Comparison of ENCODE assay signal across 1 cellular context in the genomic region with DNA sequence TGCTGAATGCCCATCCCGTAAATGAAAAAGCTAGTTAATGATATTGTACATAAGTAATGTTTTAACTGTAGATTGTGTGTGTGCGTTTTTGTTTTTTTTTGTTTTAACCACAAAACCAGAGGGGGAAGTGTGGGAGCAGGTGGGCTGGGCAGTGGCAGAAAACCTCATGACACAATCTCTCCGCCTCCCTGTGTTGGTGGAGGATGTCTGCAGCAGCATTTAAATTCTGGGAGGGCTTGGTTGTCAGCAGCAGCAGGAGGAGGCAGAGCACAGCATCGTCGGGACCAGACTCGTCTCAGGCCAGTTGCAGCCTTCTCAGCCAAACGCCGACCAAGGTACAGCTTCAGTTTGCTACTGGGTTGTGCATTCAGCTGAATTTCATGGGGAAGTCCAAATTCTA.
TF ChIP-seq lines count a peak whose summit lies in the region.

A gene (plus strand): TSS at position 249 of the 400 bp plus-strand sequence. CDS start 1,182 bp downstream, outside the sequence.

TF ChIP-seq in HepG2, 621 proteins besides CTCF, POLR2A, EP300 and RAD21 (continued from another document):
- no peak for TF ChIP-seq KDM5B (CRISPR knock-in tag; IDR thresholded peaks at IDR 0.05; ENCODE audit: borderline replicate concordance)
- TF ChIP-seq, protein P1, sequence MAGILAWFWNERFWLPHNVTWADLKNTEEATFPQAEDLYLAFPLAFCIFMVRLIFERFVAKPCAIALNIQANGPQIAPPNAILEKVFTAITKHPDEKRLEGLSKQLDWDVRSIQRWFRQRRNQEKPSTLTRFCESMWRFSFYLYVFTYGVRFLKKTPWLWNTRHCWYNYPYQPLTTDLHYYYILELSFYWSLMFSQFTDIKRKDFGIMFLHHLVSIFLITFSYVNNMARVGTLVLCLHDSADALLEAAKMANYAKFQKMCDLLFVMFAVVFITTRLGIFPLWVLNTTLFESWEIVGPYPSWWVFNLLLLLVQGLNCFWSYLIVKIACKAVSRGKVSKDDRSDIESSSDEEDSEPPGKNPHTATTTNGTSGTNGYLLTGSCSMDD (CRISPR knock-in tag; IDR thresholded peaks at IDR 0.05): no peak
- TF ChIP-seq, protein P2, sequence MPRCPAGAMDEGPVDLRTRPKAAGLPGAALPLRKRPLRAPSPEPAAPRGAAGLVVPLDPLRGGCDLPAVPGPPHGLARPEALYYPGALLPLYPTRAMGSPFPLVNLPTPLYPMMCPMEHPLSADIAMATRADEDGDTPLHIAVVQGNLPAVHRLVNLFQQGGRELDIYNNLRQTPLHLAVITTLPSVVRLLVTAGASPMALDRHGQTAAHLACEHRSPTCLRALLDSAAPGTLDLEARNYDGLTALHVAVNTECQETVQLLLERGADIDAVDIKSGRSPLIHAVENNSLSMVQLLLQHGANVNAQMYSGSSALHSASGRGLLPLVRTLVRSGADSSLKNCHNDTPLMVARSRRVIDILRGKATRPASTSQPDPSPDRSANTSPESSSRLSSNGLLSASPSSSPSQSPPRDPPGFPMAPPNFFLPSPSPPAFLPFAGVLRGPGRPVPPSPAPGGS (CRISPR knock-in tag; IDR thresholded peaks at IDR 0.05): no peak
- TF ChIP-seq TARDBP (CRISPR knock-in tag; IDR thresholded peaks at IDR 0.05): no peak
- TF ChIP-seq, protein P3, sequence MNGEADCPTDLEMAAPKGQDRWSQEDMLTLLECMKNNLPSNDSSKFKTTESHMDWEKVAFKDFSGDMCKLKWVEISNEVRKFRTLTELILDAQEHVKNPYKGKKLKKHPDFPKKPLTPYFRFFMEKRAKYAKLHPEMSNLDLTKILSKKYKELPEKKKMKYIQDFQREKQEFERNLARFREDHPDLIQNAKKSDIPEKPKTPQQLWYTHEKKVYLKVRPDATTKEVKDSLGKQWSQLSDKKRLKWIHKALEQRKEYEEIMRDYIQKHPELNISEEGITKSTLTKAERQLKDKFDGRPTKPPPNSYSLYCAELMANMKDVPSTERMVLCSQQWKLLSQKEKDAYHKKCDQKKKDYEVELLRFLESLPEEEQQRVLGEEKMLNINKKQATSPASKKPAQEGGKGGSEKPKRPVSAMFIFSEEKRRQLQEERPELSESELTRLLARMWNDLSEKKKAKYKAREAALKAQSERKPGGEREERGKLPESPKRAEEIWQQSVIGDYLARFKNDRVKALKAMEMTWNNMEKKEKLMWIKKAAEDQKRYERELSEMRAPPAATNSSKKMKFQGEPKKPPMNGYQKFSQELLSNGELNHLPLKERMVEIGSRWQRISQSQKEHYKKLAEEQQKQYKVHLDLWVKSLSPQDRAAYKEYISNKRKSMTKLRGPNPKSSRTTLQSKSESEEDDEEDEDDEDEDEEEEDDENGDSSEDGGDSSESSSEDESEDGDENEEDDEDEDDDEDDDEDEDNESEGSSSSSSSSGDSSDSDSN (CRISPR knock-in tag; IDR thresholded peaks at IDR 0.05): 0 out of 2 replicates have a peak, but pooled peaks have one; percentile 35
- no peak for TF ChIP-seq PRMT3 (CRISPR knock-in tag; IDR thresholded peaks at IDR 0.05; ENCODE audit: borderline replicate concordance, low read depth)
- no peak for TF ChIP-seq IKZF4 (CRISPR knock-in tag; IDR thresholded peaks at IDR 0.05; ENCODE audit: borderline replicate concordance, low read depth, not compliant biosample characterization)
- no peak for TF ChIP-seq JARID2 (CRISPR knock-in tag; IDR thresholded peaks at IDR 0.05; ENCODE audit: insufficient replicate concordance)
- TF ChIP-seq NKX3-1 (CRISPR knock-in tag; IDR thresholded peaks at IDR 0.05): no peak
- TF ChIP-seq ZNF589 (CRISPR knock-in tag; conservative IDR thresholded peaks at IDR 0.05): no peak
- TF ChIP-seq ZNF552 (CRISPR knock-in tag; IDR thresholded peaks at IDR 0.05; ENCODE audit: borderline replicate concordance): no peak
- TF ChIP-seq, protein P4, sequence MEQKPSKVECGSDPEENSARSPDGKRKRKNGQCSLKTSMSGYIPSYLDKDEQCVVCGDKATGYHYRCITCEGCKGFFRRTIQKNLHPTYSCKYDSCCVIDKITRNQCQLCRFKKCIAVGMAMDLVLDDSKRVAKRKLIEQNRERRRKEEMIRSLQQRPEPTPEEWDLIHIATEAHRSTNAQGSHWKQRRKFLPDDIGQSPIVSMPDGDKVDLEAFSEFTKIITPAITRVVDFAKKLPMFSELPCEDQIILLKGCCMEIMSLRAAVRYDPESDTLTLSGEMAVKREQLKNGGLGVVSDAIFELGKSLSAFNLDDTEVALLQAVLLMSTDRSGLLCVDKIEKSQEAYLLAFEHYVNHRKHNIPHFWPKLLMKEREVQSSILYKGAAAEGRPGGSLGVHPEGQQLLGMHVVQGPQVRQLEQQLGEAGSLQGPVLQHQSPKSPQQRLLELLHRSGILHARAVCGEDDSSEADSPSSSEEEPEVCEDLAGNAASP (CRISPR knock-in tag; IDR thresholded peaks at IDR 0.05; ENCODE audit: borderline replicate concordance): no peak
- TF ChIP-seq SUZ12 (IDR thresholded peaks at IDR 0.05; ENCODE audit: low read depth, low read length): no peak
- no peak for TF ChIP-seq NONO (IDR thresholded peaks at IDR 0.05)
- TF ChIP-seq NONO (CRISPR knock-in tag; conservative IDR thresholded peaks at IDR 0.05): no peak
- no peak for TF ChIP-seq MYNN (CRISPR knock-in tag; IDR thresholded peaks at IDR 0.05; ENCODE audit: low read depth)
- no peak for TF ChIP-seq ZNF234 (CRISPR knock-in tag; conservative IDR thresholded peaks at IDR 0.05)
- no peak for TF ChIP-seq ZBTB21 (CRISPR knock-in tag; IDR thresholded peaks at IDR 0.05)
- TF ChIP-seq ZFP36L1 (CRISPR knock-in tag; IDR thresholded peaks at IDR 0.05): no peak
- no peak for TF ChIP-seq FOXJ3 (CRISPR knock-in tag; IDR thresholded peaks at IDR 0.05; ENCODE audit: borderline replicate concordance)
- no peak for TF ChIP-seq ZNF567 (CRISPR knock-in tag; IDR thresholded peaks at IDR 0.05; ENCODE audit: borderline replicate concordance)
- TF ChIP-seq, protein P5, sequence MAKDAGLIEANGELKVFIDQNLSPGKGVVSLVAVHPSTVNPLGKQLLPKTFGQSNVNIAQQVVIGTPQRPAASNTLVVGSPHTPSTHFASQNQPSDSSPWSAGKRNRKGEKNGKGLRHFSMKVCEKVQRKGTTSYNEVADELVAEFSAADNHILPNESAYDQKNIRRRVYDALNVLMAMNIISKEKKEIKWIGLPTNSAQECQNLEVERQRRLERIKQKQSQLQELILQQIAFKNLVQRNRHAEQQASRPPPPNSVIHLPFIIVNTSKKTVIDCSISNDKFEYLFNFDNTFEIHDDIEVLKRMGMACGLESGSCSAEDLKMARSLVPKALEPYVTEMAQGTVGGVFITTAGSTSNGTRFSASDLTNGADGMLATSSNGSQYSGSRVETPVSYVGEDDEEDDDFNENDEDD (CRISPR knock-in tag; IDR thresholded peaks at IDR 0.05; ENCODE audit: borderline replicate concordance): 0 out of 2 replicates have a peak, but pooled peaks have one; percentile 24
- TF ChIP-seq ZNF776 (CRISPR knock-in tag; IDR thresholded peaks at IDR 0.05): no peak
- no peak for TF ChIP-seq GATA4 (IDR thresholded peaks at IDR 0.05; ENCODE audit: borderline replicate concordance, low read depth)
- no peak for TF ChIP-seq ERF (CRISPR knock-in tag; IDR thresholded peaks at IDR 0.05)
- no peak for TF ChIP-seq MXI1 (IDR thresholded peaks at IDR 0.05; ENCODE audit: borderline replicate concordance, low read depth, low read length)
- TF ChIP-seq SMAD3 (CRISPR knock-in tag; IDR thresholded peaks at IDR 0.05): no peak
- TF ChIP-seq ZNF337 (CRISPR knock-in tag; IDR thresholded peaks at IDR 0.05; ENCODE audit: borderline replicate concordance, low read depth): no peak
- TF ChIP-seq, protein P6, sequence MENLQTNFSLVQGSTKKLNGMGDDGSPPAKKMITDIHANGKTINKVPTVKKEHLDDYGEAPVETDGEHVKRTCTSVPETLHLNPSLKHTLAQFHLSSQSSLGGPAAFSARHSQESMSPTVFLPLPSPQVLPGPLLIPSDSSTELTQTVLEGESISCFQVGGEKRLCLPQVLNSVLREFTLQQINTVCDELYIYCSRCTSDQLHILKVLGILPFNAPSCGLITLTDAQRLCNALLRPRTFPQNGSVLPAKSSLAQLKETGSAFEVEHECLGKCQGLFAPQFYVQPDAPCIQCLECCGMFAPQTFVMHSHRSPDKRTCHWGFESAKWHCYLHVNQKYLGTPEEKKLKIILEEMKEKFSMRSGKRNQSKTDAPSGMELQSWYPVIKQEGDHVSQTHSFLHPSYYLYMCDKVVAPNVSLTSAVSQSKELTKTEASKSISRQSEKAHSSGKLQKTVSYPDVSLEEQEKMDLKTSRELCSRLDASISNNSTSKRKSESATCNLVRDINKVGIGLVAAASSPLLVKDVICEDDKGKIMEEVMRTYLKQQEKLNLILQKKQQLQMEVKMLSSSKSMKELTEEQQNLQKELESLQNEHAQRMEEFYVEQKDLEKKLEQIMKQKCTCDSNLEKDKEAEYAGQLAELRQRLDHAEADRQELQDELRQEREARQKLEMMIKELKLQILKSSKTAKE (CRISPR knock-in tag; IDR thresholded peaks at IDR 0.05; ENCODE audit: borderline replicate concordance): no peak
- TF ChIP-seq RXRA (CRISPR knock-in tag; IDR thresholded peaks at IDR 0.05): no peak
- TF ChIP-seq HNF4G (IDR thresholded peaks at IDR 0.05; ENCODE audit: borderline replicate concordance, low read depth, low read length): no peak
- no peak for TF ChIP-seq HNF4G (CRISPR knock-in tag; IDR thresholded peaks at IDR 0.05; ENCODE audit: borderline replicate concordance, low read depth)
- TF ChIP-seq ZNF598 (CRISPR knock-in tag; IDR thresholded peaks at IDR 0.05; ENCODE audit: borderline replicate concordance): no peak
- TF ChIP-seq, protein P7, sequence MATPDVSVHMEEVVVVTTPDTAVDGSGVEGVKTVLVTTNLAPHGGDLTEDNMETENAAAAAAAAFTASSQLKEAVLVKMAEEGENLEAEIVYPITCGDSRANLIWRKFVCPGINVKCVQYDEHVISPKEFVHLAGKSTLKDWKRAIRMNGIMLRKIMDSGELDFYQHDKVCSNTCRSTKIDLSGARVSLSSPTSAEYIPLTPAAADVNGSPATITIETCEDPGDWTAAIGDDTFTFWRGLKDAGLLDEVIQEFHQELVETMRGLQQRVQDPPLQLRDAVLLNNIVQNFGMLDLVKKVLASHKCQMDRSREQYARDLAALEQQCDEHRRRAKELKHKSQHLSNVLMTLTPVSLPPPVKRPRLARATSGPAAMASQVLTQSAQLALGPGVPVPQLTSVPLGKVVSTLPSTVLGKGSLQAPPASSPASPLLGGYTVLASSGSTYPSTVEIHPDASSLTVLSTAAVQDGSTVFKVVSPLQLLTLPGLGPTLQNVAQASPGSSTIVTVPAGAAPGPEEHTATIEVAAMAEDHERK (CRISPR knock-in tag; IDR thresholded peaks at IDR 0.05; ENCODE audit: low read depth): no peak
- no peak for TF ChIP-seq ZNF326 (CRISPR knock-in tag; IDR thresholded peaks at IDR 0.05; ENCODE audit: borderline replicate concordance)
- peak; percentile 43; the same call in 1 of the 2 replicates for TF ChIP-seq SP5 (CRISPR knock-in tag; IDR thresholded peaks at IDR 0.05; ENCODE audit: borderline replicate concordance, low read depth)
- TF ChIP-seq ZSCAN12 (CRISPR knock-in tag; IDR thresholded peaks at IDR 0.05): no peak
- TF ChIP-seq ZNF225 (CRISPR knock-in tag; IDR thresholded peaks at IDR 0.05): no peak
- 0 out of 2 replicates have a peak, but pooled peaks have one; percentile 30 for TF ChIP-seq TGIF2 (CRISPR knock-in tag; IDR thresholded peaks at IDR 0.05)
- TF ChIP-seq ZFP62 (CRISPR knock-in tag; IDR thresholded peaks at IDR 0.05): no peak
- no peak for TF ChIP-seq GZF1 (CRISPR knock-in tag; IDR thresholded peaks at IDR 0.05)
- TF ChIP-seq FOSL2 (CRISPR knock-in tag; IDR thresholded peaks at IDR 0.05): 0 out of 2 replicates have a peak, but pooled peaks have one; percentile 15
- peak; percentile 91 for TF ChIP-seq POLR2G (IDR thresholded peaks at IDR 0.05; ENCODE audit: low read depth, low read length)
- no peak for TF ChIP-seq GTF3A (CRISPR knock-in tag; conservative IDR thresholded peaks at IDR 0.05)
